ENCODE assay signal across 12 cellular contexts in the genomic region with DNA sequence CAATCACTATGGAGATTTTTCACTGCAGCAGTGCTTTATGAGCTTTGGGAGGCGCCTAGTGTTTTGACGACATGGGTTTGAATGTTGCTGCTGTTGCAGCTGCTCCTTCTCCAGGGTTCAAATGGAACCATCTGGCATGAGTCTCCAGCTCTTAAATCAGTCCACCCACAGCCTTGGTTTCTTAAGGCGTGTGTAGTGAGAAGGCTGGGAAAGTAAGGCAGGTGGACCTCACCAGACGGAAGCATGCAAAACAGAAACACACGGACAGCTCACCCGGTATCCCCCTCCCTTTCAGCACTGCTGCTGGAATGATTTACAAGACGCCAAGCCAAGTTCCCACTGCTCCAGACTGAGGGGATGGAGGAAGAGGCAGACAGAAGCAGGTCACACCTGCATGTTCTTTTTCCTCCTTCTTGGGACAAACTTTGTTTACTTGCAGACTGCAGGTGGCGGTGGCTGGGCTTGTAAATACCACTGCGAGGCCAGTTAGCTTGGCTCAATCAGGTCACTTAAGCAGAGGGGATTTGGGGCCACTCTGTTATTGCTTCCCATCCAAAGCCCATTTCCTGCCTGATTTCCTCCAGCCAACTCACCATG. TPM values are rescaled to one million over a fixed set of nuclear protein-coding genes. Genes with fewer than 3 reads are reported as not detected.
DNase-seq lines count a peak whose midpoint lies in the region; ATAC-seq and TF ChIP-seq lines count a peak whose summit lies in the region.
"Had no signal": no experiment of that assay in that cellular context is flagged by ENCODE, and none has a peak within 500 bp of the region (broad histone marks: within the 10 kb centered on the region; RNA-seq: fewer than 3 reads in every experiment).

No MANE protein-coding gene starts in this region.

- no peaks in the 10 kb centered on the region for H3K9me3 Mint-ChIP-seq in CD4-positive, alpha-beta memory T cell
- no peaks in the 10 kb centered on the region for H3K9me3 Mint-ChIP-seq in nephron
- H3K9me3 Mint-ChIP-seq: activated naive CD4-positive, alpha-beta T cell treated with anti-CD3 and anti-CD28 coated beads, Interleukin-2, amount 50 U/mL, for 72 hours had no signal

- peak overlapping the region in 4 of 7 donors; percentile 22 to 64 (median 52) for H3K27ac Mint-ChIP-seq in CD4-positive, alpha-beta memory T cell
- H3K27ac Mint-ChIP-seq in nephron, result peak overlapping the region; percentile 86 to 90 (median 87)

- WGBS in gastroesophageal sphincter (ENCODE audit: low coverage in 1 of 2), 2 donors, result 8 to 17% methylated on average over 6 of the region's 9 CpGs

- peaks cover 35 to 88% (median 62%) of the 10 kb centered on the region in 4 donors for H3K4me1 Mint-ChIP-seq in CD4-positive, alpha-beta memory T cell
- H3K4me1 Mint-ChIP-seq in nephron, result peaks cover 34% of the 10 kb centered on the region

- no peak for DNase-seq in CD4-positive, alpha-beta memory T cell
- DNase-seq in NCI-H69 (lab: John Stamatoyannopoulos, UW), result peak; percentile 15
- DNase-seq in cerebellar nuclear complex (lab: John Stamatoyannopoulos, UW), result no peak
- no peak for DNase-seq in medulla oblongata (ENCODE audit: extremely low spot score)
- DNase-seq in brain microvascular endothelial cell, result no peak
- DNase-seq in GM19238 (ENCODE audit: insufficient read length, low spot score), result no peak
- DNase-seq: NCI-H748 treated with DMSO at 0.1 percent for 48 hours, SK-N-SH had no signal

- H3K9me3 ChIP-seq in CD4-positive, alpha-beta memory T cell (ENCODE audit: control insufficient read depth in 1 of 2, low read length in 2 of 2), result no peaks in the 10 kb centered on the region
- H3K9me3 ChIP-seq in gastroesophageal sphincter, result no peaks in the 10 kb centered on the region
- H3K9me3 ChIP-seq: BLaER1, SK-N-SH had no signal

- CTCF ChIA-PET in CD4-positive, alpha-beta memory T cell (lab: Charles Lee; ENCODE audit: partially characterized antibody), result interaction anchor here (0.5 to 1.0 kb wide), 4 partner anchors 9 to 62 kb away, joined by 3 read pairs; no protein-coding TSS in a partner anchor

- no peak overlapping the region for H3K4me3 ChIP-seq in CD4-positive, alpha-beta memory T cell (ENCODE audit: low read length in 2 of 2)
- H3K4me3 ChIP-seq in gastroesophageal sphincter (no peak overlapping the region), brain microvascular endothelial cell (ENCODE audit: low read depth, low read length) (no peak overlapping the region)
- H3K4me3 ChIP-seq: BLaER1 had no signal

- POLR2A ChIA-PET in CD4-positive, alpha-beta memory T cell (lab: Charles Lee; ENCODE audit: partially characterized antibody), result interaction anchor here (1.2 to 4.7 kb wide), 2 partner anchors 12 to 30 kb away, joined by 3 to 25 read pairs; no protein-coding TSS in a partner anchor

- peaks cover 20% of the 10 kb centered on the region for H3K36me3 ChIP-seq in CD4-positive, alpha-beta memory T cell (ENCODE audit: insufficient read depth, low read length)
- peaks cover 0 to 18% of the 10 kb centered on the region in 2 donors for H3K36me3 ChIP-seq in gastroesophageal sphincter
- H3K36me3 ChIP-seq in brain microvascular endothelial cell (replicated peaks), result peaks cover 79% of the 10 kb centered on the region
- H3K36me3 ChIP-seq: BLaER1 had no signal

- in situ Hi-C loops in brain microvascular endothelial cell (cut with HindIII; ENCODE audit: low pct_ligation_motif_present, low sequenced_read_pairs), result no loop called here

- TF ChIP-seq POLR2A in gastroesophageal sphincter (IDR thresholded peaks at IDR 0.05), result no peak

- H3K4me3 Mint-ChIP-seq in CD4-positive, alpha-beta memory T cell, result no peak overlapping the region
- peak overlapping the region in 2 of 3 experiments; percentile 42 to 75 for H3K4me3 Mint-ChIP-seq in nephron

- TF ChIP-seq CTCF in gastroesophageal sphincter (IDR thresholded peaks at IDR 0.05) (no peak), nephron (IDR thresholded peaks at IDR 0.05; ENCODE audit: unreplicated experiment in 3 of 3) (no peak), brain microvascular endothelial cell (IDR thresholded peaks at IDR 0.05; ENCODE audit: low read depth, low read length, missing control alignments) (no peak)

- intact Hi-C loops in CD4-positive, alpha-beta memory T cell (cut with micrococcal nuclease), result loop anchor here (5.0 kb wide), 1 partner anchor 36 kb away; no protein-coding TSS in a partner anchor

- H3K27me3 Mint-ChIP-seq in CD4-positive, alpha-beta memory T cell, result no peaks in the 10 kb centered on the region
- H3K27me3 Mint-ChIP-seq in nephron (ENCODE audit: low read depth), result peaks cover 4% of the 10 kb centered on the region

- H3K27me3 ChIP-seq in CD4-positive, alpha-beta memory T cell (ENCODE audit: insufficient read depth, low read length), result no peaks in the 10 kb centered on the region
- H3K27me3 ChIP-seq in gastroesophageal sphincter (no peaks in the 10 kb centered on the region), brain microvascular endothelial cell (replicated peaks) (no peaks in the 10 kb centered on the region)
- H3K27me3 ChIP-seq: BLaER1 had no signal

- no peak overlapping the region for H3K27ac ChIP-seq in CD4-positive, alpha-beta memory T cell (ENCODE audit: low read depth, low read length)
- peak overlapping the region; percentile 21 to 83 (median 71) for H3K27ac ChIP-seq in gastroesophageal sphincter
- H3K27ac ChIP-seq in brain microvascular endothelial cell, result no peak overlapping the region
- H3K27ac ChIP-seq: BLaER1 had no signal

- ATAC-seq in gastroesophageal sphincter, result no peak
- ATAC-seq: activated naive CD4-positive, alpha-beta T cell treated with anti-CD3 and anti-CD28 coated beads, Interleukin-2, amount 50 U/mL, for 72 hours had no signal

- H3K4me1 ChIP-seq in CD4-positive, alpha-beta memory T cell (ENCODE audit: insufficient read depth, low read length), result peaks cover 48% of the 10 kb centered on the region
- peaks cover 7 to 80% (median 21%) of the 10 kb centered on the region in 3 donors for H3K4me1 ChIP-seq in gastroesophageal sphincter
- H3K4me1 ChIP-seq: BLaER1 had no signal

- no peak for TF ChIP-seq EP300 in gastroesophageal sphincter (IDR thresholded peaks at IDR 0.05)

- peaks cover 54 to 72% of the 10 kb centered on the region in 2 donors for H3K36me3 Mint-ChIP-seq in CD4-positive, alpha-beta memory T cell
- peaks cover 27% of the 10 kb centered on the region for H3K36me3 Mint-ChIP-seq in nephron (ENCODE audit: low read depth)

RNA-seq across cellular contexts. Expression of gene ADAM19, which starts 47.4 kb away (rescaled TPM):
- 10 to 100 TPM; 31.5 to 33.9 TPM for total RNA-seq in CD4-positive, alpha-beta memory T cell
- 10 to 100 TPM in 1 of 2 donors, 1 to 10 TPM in 1; 1.9 to 24.4 TPM for polyA plus RNA-seq in CD4-positive, alpha-beta memory T cell
- 10 to 100 TPM; 19.3 to 38.5 (median 31.2) TPM for total RNA-seq in gastroesophageal sphincter

Comparison
In these comparisons a context has a peak if more than half of its experiments do, and no peak if none do; other contexts are left out.
1. H3K27ac ChIP-seq: peak in gastroesophageal sphincter (4 of 4); none in CD4-positive, alpha-beta memory T cell (single experiment) and brain microvascular endothelial cell (single experiment).
2. H3K4me3 Mint-ChIP-seq: peak in nephron (2 of 3); none in CD4-positive, alpha-beta memory T cell (0 of 8).